In genomic region chr22:24584871-24585411, GRCh38 we compare ENCODE assay signal across 29 cellular contexts. TPM values are rescaled to one million over a fixed set of nuclear protein-coding genes. Genes with fewer than 3 reads are reported as not detected.
DNase-seq lines count a peak whose midpoint lies in the region; ATAC-seq, FAIRE-seq and TF ChIP-seq lines count a peak whose summit lies in the region.
"Had no signal": no experiment of that assay in that cellular context is flagged by ENCODE, and none has a peak within 500 bp of the region (broad histone marks: within the 10 kb centered on the region; RNA-seq: fewer than 3 reads in every experiment).

No MANE protein-coding gene starts in this region.

- H3K27ac ChIP-seq in HEK293 (ENCODE audit: extremely low read depth, low read depth, low read length) (peak overlapping the region; percentile 65; the same call in 1 of the 2 replicates), stomach smooth muscle (ENCODE audit: low read length) (peak overlapping the region; percentile 88)
- H3K27ac ChIP-seq: BLaER1, HL-60 had no signal

- DNase-seq in chondrocyte (ENCODE audit: low spot score) (peak; percentile 91), nephron progenitor cell (no peak), HTR-8/SVneo (ENCODE audit: insufficient read length, low spot score) (no peak), dermis blood vessel endothelial cell (no peak)
- DNase-seq: activated CD4-positive, alpha-beta T cell treated with anti-CD3 and anti-CD28 coated beads for 4 hours; amniotic stem cell; DMS153; foreskin melanocyte; MM.1S; naive B cell; NCI-H1105 treated with DMSO at 0.1 percent for 48 hours; NCI-H2029; NCI-H526; occipital lobe; PC-3; SHP77 treated with DMSO at 0.1 percent for 48 hours; small intestine; stimulated activated naive CD4-positive, alpha-beta T cell treated with Interleukin-2 at 50 U/mL for 16 hours; T-helper 9 cell; trophoblast cell had no signal

- POLR2A ChIA-PET in HEK293 (lab: Yijun Ruan, JAX): interaction anchor here (1.7 to 2.3 kb wide), 2 partner anchors 11 to 30 kb away, joined by 7 to 31 read pairs; partner anchors contain the start of genes GUCD1 and SNRPD3

- TF ChIP-seq CTCF in HEK293 (tag by site-specific recombination; IDR thresholded peaks at IDR 0.05) (no peak), chondrocyte (IDR thresholded peaks at IDR 0.05) (no peak), nephron progenitor cell (IDR thresholded peaks at IDR 0.05) (no peak)

- H3K4me1 Mint-ChIP-seq in chondrocyte (ENCODE audit: low read depth) (peaks cover 24% of the 10 kb centered on the region), nephron progenitor cell (no peaks in the 10 kb centered on the region)
- H3K4me1 Mint-ChIP-seq: activated naive CD4-positive, alpha-beta T cell treated with anti-CD3 and anti-CD28 coated beads, Interleukin-2, amount 50 U/mL, for 24 hours; naive B cell had no signal

- H3K27me3 Mint-ChIP-seq in chondrocyte (ENCODE audit: low read depth) (no peaks in the 10 kb centered on the region), nephron progenitor cell (ENCODE audit: low read depth, poor library complexity) (no peaks in the 10 kb centered on the region)
- H3K27me3 Mint-ChIP-seq: activated naive CD4-positive, alpha-beta T cell treated with anti-CD3 and anti-CD28 coated beads, Interleukin-2, amount 50 U/mL, for 24 hours; naive B cell had no signal

- H3K4me3 Mint-ChIP-seq in chondrocyte (ENCODE audit: unreplicated experiment): no peak overlapping the region
- no peak overlapping the region for H3K4me3 Mint-ChIP-seq in nephron progenitor cell
- H3K4me3 Mint-ChIP-seq: activated naive CD4-positive, alpha-beta T cell treated with anti-CD3 and anti-CD28 coated beads, Interleukin-2, amount 50 U/mL, for 24 hours; naive B cell had no signal

- CTCF ChIA-PET in HEK293 (lab: Yijun Ruan, JAX): no interaction called here

- no peak for FAIRE-seq in HTR-8/SVneo (lab: Jason Lieb, UNC)
- FAIRE-seq: GM12878, small intestine had no signal

- H3K36me3 ChIP-seq in HEK293 (ENCODE audit: control insufficient read depth in 2 of 2, insufficient read depth in 1 of 2, low read length in 2 of 2) (peaks cover 0 to 40% of the 10 kb centered on the region in 2 experiments; a peak in 1 of 3 replicates), stomach smooth muscle (ENCODE audit: control insufficient read depth in 2 of 2, insufficient read depth in 2 of 2, low read length in 2 of 2) (peaks cover 4 to 27% of the 10 kb centered on the region in 2 donors)
- H3K36me3 ChIP-seq: BLaER1, breast epithelium, HAP-1 had no signal

- H3K36me3 Mint-ChIP-seq in chondrocyte (ENCODE audit: low read depth) (no peaks in the 10 kb centered on the region), nephron progenitor cell (ENCODE audit: low read depth) (no peaks in the 10 kb centered on the region)
- H3K36me3 Mint-ChIP-seq: activated naive CD4-positive, alpha-beta T cell treated with anti-CD3 and anti-CD28 coated beads, Interleukin-2, amount 50 U/mL, for 24 hours; naive B cell had no signal

- H3K4me3 ChIP-seq in HEK293 (ENCODE audit: low read depth, low read length) (no peak overlapping the region), stomach smooth muscle (ENCODE audit: low read length in 2 of 2) (no peak overlapping the region)
- H3K4me3 ChIP-seq: BLaER1, breast epithelium, GM12878, HAP-1 had no signal

- H3K9me3 Mint-ChIP-seq in chondrocyte (ENCODE audit: low read depth): no peaks in the 10 kb centered on the region
- H3K9me3 Mint-ChIP-seq in nephron progenitor cell: no peaks in the 10 kb centered on the region
- H3K9me3 Mint-ChIP-seq: activated naive CD4-positive, alpha-beta T cell treated with anti-CD3 and anti-CD28 coated beads, Interleukin-2, amount 50 U/mL, for 24 hours; naive B cell had no signal

- H3K4me1 ChIP-seq in HEK293 (ENCODE audit: control insufficient read depth, insufficient read depth, low read length) (peaks cover 16% of the 10 kb centered on the region), stomach smooth muscle (ENCODE audit: control insufficient read depth, insufficient read depth, low read length) (peaks cover 27% of the 10 kb centered on the region)
- H3K4me1 ChIP-seq: HAP-1 had no signal

- H3K9me3 ChIP-seq in HEK293 (ENCODE audit: control insufficient read depth, insufficient read depth, low read depth, low read length) (no peaks in the 10 kb centered on the region), stomach smooth muscle (ENCODE audit: control insufficient read depth in 2 of 2, low read length in 2 of 2) (no peaks in the 10 kb centered on the region)
- H3K9me3 ChIP-seq: BLaER1, breast epithelium, HAP-1 had no signal

- no peaks in the 10 kb centered on the region for H3K27me3 ChIP-seq in stomach smooth muscle (ENCODE audit: control insufficient read depth in 1 of 2, insufficient read depth in 2 of 2, low read length in 2 of 2)
- H3K27me3 ChIP-seq: BLaER1, breast epithelium had no signal

- no peak overlapping the region for H3K27ac Mint-ChIP-seq in chondrocyte (ENCODE audit: unreplicated experiment)
- peak overlapping the region; percentile 78 for H3K27ac Mint-ChIP-seq in nephron progenitor cell
- H3K27ac Mint-ChIP-seq: activated naive CD4-positive, alpha-beta T cell treated with anti-CD3 and anti-CD28 coated beads, Interleukin-2, amount 50 U/mL, for 24 hours; naive B cell had no signal

- no peak for ATAC-seq in GM18858 (IDR thresholded peaks at IDR 0.05; ENCODE audit: unreplicated experiment)
- ATAC-seq: GM12878, PC-3 had no signal

- H3K9ac ChIP-seq in stomach smooth muscle (ENCODE audit: low read length in 2 of 2): peak overlapping the region in 1 of 2 donors; percentile 37
- H3K9ac ChIP-seq: BLaER1 had no signal

TF ChIP-seq in HEK293, 187 proteins besides CTCF, POLR2A, EP300 and RAD21:
- TF ChIP-seq ZBTB8A (tag by site-specific recombination; IDR thresholded peaks at IDR 0.05) (0 out of 2 replicates have a peak, but pooled peaks have one; percentile 19), KLF10 (tag by site-specific recombination; IDR thresholded peaks at IDR 0.05) (no peak), ZFHX2 (tag by site-specific recombination; conservative IDR thresholded peaks at IDR 0.05) (peak; percentile 87), GLIS1 (tag by site-specific recombination; IDR thresholded peaks at IDR 0.05) (peak; percentile 100), ZIC2 (tag by site-specific recombination; IDR thresholded peaks at IDR 0.05) (peak; percentile 60), GLIS2 (tag by site-specific recombination; IDR thresholded peaks at IDR 0.05) (peak; percentile 47; the same call in 1 of the 2 replicates), EGR2 (tag by site-specific recombination; IDR thresholded peaks at IDR 0.05; ENCODE audit: low read depth) (peak; percentile 69), ZNF292 (tag by site-specific recombination; IDR thresholded peaks at IDR 0.05; ENCODE audit: borderline replicate concordance, low read depth) (no peak), SP2 (tag by site-specific recombination; IDR thresholded peaks at IDR 0.05) (no peak), HIC1 (tag by site-specific recombination; IDR thresholded peaks at IDR 0.05) (no peak)

RNA-seq across cellular contexts. Expression of gene LRRC75B, which starts 7.9 kb away (rescaled TPM):
- total RNA-seq in chondrocyte (5.6 to 13.0 TPM (median 8.6 TPM) in 3 replicates), dermis blood vessel endothelial cell (3.4 and 6.3 TPM in 2 replicates)

RNA-seq across cellular contexts. Expression of gene GGT1, which starts 18.1 kb away (rescaled TPM):
- 1.4 to 1.8 TPM (median 1.5 TPM) in 3 replicates for total RNA-seq in chondrocyte
- total RNA-seq in dermis blood vessel endothelial cell: 2.2 and 2.6 TPM in 2 replicates

RNA-seq across cellular contexts. Expression of gene SNRPD3, which starts 29.1 kb away (rescaled TPM):
- total RNA-seq in chondrocyte: 59.3 to 84.8 TPM (median 63.9 TPM) in 3 replicates
- 196 and 284 TPM in 2 replicates for total RNA-seq in dermis blood vessel endothelial cell

RNA-seq across cellular contexts. Expression of gene GUCD1, which starts 30.0 kb away (rescaled TPM):
- total RNA-seq in chondrocyte (77.3 to 84.7 TPM (median 77.9 TPM) in 3 replicates), dermis blood vessel endothelial cell (284 and 311 TPM in 2 replicates)
